1 cellular context compared by ENCODE assay signal in genomic region chr20:47249913-47250312, GRCh38.
TF ChIP-seq lines count a peak whose summit lies in the region.

No MANE protein-coding gene starts in this region.

TF ChIP-seq in HepG2, 621 proteins besides CTCF, POLR2A, EP300 and RAD21 (continued from another document):
- TF ChIP-seq TFAP4 (IDR thresholded peaks at IDR 0.05; ENCODE audit: borderline replicate concordance, low read depth) = no peak
- no peak for TF ChIP-seq ZNF232 (CRISPR knock-in tag; IDR thresholded peaks at IDR 0.05; ENCODE audit: borderline replicate concordance)
- no peak for TF ChIP-seq ZFYVE20 (CRISPR knock-in tag; IDR thresholded peaks at IDR 0.05; ENCODE audit: borderline replicate concordance, low read depth)
- TF ChIP-seq, protein P1, sequence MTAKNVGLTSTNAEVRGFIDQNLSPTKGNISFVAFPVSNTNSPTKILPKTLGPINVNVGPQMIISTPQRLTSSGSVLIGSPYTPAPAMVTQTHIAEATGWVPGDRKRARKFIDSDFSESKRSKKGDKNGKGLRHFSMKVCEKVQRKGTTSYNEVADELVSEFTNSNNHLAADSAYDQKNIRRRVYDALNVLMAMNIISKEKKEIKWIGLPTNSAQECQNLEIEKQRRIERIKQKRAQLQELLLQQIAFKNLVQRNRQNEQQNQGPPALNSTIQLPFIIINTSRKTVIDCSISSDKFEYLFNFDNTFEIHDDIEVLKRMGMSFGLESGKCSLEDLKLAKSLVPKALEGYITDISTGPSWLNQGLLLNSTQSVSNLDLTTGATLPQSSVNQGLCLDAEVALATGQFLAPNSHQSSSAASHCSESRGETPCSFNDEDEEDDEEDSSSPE (CRISPR knock-in tag; IDR thresholded peaks at IDR 0.05) = no peak
- no peak for TF ChIP-seq ZNF570 (CRISPR knock-in tag; IDR thresholded peaks at IDR 0.05; ENCODE audit: borderline replicate concordance)
- no peak for TF ChIP-seq ZNF432 (CRISPR knock-in tag; IDR thresholded peaks at IDR 0.05; ENCODE audit: borderline replicate concordance)
- TF ChIP-seq, protein P2, sequence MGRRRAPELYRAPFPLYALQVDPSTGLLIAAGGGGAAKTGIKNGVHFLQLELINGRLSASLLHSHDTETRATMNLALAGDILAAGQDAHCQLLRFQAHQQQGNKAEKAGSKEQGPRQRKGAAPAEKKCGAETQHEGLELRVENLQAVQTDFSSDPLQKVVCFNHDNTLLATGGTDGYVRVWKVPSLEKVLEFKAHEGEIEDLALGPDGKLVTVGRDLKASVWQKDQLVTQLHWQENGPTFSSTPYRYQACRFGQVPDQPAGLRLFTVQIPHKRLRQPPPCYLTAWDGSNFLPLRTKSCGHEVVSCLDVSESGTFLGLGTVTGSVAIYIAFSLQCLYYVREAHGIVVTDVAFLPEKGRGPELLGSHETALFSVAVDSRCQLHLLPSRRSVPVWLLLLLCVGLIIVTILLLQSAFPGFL (CRISPR knock-in tag; IDR thresholded peaks at IDR 0.05) = no peak
- no peak for TF ChIP-seq MAFF (IDR thresholded peaks at IDR 0.05; ENCODE audit: low read depth, low read length)
- no peak for TF ChIP-seq ATF4 (CRISPR knock-in tag; IDR thresholded peaks at IDR 0.05)
- no peak for TF ChIP-seq PBX2 (CRISPR knock-in tag; IDR thresholded peaks at IDR 0.05)
- no peak for TF ChIP-seq STAT5B (CRISPR knock-in tag; IDR thresholded peaks at IDR 0.05)
